In the genomic region with DNA sequence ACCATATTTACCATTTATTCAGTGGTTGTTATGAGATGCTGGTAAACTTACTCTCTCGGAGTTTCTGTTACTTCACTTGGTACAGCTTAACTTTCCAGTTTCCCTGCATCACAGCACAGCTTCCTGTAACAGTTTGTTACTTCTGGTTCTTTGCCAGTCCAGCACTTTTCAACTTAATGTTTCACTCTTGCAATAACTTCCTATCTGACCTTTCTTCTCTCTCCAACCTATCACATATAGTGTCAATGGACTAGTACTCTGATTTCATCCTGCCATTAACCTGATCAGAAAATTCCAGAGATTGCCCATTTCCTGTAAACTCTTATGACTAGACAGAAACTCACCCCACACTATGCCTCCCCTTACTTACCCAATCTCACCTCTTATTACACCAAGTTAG, we compare ENCODE assay signal across 1 cellular context.
A peak's percentile ranks its signal among the peaks of the same experiment; 100 is the strongest.
TF ChIP-seq lines count a peak whose summit lies in the region.

No MANE protein-coding gene starts in this region.

TF ChIP-seq in K562, 482 proteins besides CTCF, POLR2A, EP300 and RAD21 (continued from another document and continues in another):
- TF ChIP-seq, protein P1, sequence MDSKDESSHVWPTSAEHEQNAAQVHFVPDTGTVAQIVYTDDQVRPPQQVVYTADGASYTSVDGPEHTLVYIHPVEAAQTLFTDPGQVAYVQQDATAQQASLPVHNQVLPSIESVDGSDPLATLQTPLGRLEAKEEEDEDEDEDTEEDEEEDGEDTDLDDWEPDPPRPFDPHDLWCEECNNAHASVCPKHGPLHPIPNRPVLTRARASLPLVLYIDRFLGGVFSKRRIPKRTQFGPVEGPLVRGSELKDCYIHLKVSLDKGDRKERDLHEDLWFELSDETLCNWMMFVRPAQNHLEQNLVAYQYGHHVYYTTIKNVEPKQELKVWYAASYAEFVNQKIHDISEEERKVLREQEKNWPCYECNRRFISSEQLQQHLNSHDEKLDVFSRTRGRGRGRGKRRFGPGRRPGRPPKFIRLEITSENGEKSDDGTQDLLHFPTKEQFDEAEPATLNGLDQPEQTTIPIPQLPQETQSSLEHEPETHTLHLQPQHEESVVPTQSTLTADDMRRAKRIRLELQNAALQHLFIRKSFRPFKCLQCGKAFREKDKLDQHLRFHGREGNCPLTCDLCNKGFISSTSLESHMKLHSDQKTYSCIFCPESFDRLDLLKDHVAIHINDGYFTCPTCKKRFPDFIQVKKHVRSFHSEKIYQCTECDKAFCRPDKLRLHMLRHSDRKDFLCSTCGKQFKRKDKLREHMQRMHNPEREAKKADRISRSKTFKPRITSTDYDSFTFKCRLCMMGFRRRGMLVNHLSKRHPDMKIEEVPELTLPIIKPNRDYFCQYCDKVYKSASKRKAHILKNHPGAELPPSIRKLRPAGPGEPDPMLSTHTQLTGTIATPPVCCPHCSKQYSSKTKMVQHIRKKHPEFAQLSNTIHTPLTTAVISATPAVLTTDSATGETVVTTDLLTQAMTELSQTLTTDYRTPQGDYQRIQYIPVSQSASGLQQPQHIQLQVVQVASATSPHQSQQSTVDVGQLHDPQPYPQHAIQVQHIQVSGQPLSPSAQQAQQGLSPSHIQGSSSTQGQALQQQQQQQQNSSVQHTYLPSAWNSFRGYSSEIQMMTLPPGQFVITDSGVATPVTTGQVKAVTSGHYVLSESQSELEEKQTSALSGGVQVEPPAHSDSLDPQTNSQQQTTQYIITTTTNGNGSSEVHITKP (IDR thresholded peaks at IDR 0.05; ENCODE audit: partially characterized antibody) = no peak
- TF ChIP-seq TOE1 (IDR thresholded peaks at IDR 0.05; ENCODE audit: borderline replicate concordance) (no peak), TOE1 (CRISPR knock-in tag; IDR thresholded peaks at IDR 0.05; ENCODE audit: borderline replicate concordance, low read depth) (no peak), ZNF316 (IDR thresholded peaks at IDR 0.05) (0 out of 2 replicates have a peak, but pooled peaks have one; percentile 42), SRSF3 (IDR thresholded peaks at IDR 0.05; ENCODE audit: insufficient read depth, low read length) (no peak), ZNF780A (CRISPR knock-in tag; IDR thresholded peaks at IDR 0.05) (no peak), CHCHD3 (CRISPR knock-in tag; IDR thresholded peaks at IDR 0.05) (no peak), XRCC3 (IDR thresholded peaks at IDR 0.05) (no peak), NEUROD1 (IDR thresholded peaks at IDR 0.05; ENCODE audit: borderline replicate concordance, low read depth, low read length, partially characterized antibody) (no peak), MCM7 (IDR thresholded peaks at IDR 0.05) (0 out of 4 replicates have a peak, but pooled peaks of 1 of the 2 experiments have one; percentile 35), ZZZ3 (IDR thresholded peaks at IDR 0.05) (no peak), LCOR (CRISPR knock-in tag; IDR thresholded peaks at IDR 0.05) (no peak), PHF21A (IDR thresholded peaks at IDR 0.05; ENCODE audit: borderline replicate concordance, low read depth) (no peak), ZNF644 (tag; IDR thresholded peaks at IDR 0.05; ENCODE audit: low read depth) (no peak), ZNF445 (CRISPR knock-in tag; IDR thresholded peaks at IDR 0.05; ENCODE audit: low read depth) (no peak), E2F3 (CRISPR knock-in tag; IDR thresholded peaks at IDR 0.05) (no peak), TCFL5 (CRISPR knock-in tag; conservative IDR thresholded peaks at IDR 0.05) (no peak), MCM3 (IDR thresholded peaks at IDR 0.05) (no peak), C11orf30 (IDR thresholded peaks at IDR 0.05; ENCODE audit: low read depth) (peak; percentile 18; the same call in 1 of the 2 replicates), HMG20B (CRISPR knock-in tag; IDR thresholded peaks at IDR 0.05) (no peak)
- TF ChIP-seq, protein P2, sequence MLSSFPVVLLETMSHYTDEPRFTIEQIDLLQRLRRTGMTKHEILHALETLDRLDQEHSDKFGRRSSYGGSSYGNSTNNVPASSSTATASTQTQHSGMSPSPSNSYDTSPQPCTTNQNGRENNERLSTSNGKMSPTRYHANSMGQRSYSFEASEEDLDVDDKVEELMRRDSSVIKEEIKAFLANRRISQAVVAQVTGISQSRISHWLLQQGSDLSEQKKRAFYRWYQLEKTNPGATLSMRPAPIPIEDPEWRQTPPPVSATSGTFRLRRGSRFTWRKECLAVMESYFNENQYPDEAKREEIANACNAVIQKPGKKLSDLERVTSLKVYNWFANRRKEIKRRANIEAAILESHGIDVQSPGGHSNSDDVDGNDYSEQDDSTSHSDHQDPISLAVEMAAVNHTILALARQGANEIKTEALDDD (IDR thresholded peaks at IDR 0.05) = peak; percentile 71; the same call in 1 of the 2 replicates
- TF ChIP-seq, protein P3, sequence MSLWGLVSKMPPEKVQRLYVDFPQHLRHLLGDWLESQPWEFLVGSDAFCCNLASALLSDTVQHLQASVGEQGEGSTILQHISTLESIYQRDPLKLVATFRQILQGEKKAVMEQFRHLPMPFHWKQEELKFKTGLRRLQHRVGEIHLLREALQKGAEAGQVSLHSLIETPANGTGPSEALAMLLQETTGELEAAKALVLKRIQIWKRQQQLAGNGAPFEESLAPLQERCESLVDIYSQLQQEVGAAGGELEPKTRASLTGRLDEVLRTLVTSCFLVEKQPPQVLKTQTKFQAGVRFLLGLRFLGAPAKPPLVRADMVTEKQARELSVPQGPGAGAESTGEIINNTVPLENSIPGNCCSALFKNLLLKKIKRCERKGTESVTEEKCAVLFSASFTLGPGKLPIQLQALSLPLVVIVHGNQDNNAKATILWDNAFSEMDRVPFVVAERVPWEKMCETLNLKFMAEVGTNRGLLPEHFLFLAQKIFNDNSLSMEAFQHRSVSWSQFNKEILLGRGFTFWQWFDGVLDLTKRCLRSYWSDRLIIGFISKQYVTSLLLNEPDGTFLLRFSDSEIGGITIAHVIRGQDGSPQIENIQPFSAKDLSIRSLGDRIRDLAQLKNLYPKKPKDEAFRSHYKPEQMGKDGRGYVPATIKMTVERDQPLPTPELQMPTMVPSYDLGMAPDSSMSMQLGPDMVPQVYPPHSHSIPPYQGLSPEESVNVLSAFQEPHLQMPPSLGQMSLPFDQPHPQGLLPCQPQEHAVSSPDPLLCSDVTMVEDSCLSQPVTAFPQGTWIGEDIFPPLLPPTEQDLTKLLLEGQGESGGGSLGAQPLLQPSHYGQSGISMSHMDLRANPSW (CRISPR knock-in tag; IDR thresholded peaks at IDR 0.05) = no peak
- TF ChIP-seq, protein P4, sequence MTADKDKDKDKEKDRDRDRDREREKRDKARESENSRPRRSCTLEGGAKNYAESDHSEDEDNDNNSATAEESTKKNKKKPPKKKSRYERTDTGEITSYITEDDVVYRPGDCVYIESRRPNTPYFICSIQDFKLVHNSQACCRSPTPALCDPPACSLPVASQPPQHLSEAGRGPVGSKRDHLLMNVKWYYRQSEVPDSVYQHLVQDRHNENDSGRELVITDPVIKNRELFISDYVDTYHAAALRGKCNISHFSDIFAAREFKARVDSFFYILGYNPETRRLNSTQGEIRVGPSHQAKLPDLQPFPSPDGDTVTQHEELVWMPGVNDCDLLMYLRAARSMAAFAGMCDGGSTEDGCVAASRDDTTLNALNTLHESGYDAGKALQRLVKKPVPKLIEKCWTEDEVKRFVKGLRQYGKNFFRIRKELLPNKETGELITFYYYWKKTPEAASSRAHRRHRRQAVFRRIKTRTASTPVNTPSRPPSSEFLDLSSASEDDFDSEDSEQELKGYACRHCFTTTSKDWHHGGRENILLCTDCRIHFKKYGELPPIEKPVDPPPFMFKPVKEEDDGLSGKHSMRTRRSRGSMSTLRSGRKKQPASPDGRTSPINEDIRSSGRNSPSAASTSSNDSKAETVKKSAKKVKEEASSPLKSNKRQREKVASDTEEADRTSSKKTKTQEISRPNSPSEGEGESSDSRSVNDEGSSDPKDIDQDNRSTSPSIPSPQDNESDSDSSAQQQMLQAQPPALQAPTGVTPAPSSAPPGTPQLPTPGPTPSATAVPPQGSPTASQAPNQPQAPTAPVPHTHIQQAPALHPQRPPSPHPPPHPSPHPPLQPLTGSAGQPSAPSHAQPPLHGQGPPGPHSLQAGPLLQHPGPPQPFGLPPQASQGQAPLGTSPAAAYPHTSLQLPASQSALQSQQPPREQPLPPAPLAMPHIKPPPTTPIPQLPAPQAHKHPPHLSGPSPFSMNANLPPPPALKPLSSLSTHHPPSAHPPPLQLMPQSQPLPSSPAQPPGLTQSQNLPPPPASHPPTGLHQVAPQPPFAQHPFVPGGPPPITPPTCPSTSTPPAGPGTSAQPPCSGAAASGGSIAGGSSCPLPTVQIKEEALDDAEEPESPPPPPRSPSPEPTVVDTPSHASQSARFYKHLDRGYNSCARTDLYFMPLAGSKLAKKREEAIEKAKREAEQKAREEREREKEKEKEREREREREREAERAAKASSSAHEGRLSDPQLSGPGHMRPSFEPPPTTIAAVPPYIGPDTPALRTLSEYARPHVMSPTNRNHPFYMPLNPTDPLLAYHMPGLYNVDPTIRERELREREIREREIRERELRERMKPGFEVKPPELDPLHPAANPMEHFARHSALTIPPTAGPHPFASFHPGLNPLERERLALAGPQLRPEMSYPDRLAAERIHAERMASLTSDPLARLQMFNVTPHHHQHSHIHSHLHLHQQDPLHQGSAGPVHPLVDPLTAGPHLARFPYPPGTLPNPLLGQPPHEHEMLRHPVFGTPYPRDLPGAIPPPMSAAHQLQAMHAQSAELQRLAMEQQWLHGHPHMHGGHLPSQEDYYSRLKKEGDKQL (CRISPR knock-in tag; IDR thresholded peaks at IDR 0.05; ENCODE audit: borderline replicate concordance) = no peak
- TF ChIP-seq, protein P5, sequence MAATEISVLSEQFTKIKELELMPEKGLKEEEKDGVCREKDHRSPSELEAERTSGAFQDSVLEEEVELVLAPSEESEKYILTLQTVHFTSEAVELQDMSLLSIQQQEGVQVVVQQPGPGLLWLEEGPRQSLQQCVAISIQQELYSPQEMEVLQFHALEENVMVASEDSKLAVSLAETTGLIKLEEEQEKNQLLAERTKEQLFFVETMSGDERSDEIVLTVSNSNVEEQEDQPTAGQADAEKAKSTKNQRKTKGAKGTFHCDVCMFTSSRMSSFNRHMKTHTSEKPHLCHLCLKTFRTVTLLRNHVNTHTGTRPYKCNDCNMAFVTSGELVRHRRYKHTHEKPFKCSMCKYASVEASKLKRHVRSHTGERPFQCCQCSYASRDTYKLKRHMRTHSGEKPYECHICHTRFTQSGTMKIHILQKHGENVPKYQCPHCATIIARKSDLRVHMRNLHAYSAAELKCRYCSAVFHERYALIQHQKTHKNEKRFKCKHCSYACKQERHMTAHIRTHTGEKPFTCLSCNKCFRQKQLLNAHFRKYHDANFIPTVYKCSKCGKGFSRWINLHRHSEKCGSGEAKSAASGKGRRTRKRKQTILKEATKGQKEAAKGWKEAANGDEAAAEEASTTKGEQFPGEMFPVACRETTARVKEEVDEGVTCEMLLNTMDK (IDR thresholded peaks at IDR 0.05; ENCODE audit: borderline replicate concordance, insufficient read depth, low read depth, low read length, poor library complexity, severe bottlenecking) = no peak
- TF ChIP-seq, protein P6, sequence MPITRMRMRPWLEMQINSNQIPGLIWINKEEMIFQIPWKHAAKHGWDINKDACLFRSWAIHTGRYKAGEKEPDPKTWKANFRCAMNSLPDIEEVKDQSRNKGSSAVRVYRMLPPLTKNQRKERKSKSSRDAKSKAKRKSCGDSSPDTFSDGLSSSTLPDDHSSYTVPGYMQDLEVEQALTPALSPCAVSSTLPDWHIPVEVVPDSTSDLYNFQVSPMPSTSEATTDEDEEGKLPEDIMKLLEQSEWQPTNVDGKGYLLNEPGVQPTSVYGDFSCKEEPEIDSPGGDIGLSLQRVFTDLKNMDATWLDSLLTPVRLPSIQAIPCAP (CRISPR knock-in tag; IDR thresholded peaks at IDR 0.05; ENCODE audit: borderline replicate concordance) = no peak
- TF ChIP-seq, protein P7, sequence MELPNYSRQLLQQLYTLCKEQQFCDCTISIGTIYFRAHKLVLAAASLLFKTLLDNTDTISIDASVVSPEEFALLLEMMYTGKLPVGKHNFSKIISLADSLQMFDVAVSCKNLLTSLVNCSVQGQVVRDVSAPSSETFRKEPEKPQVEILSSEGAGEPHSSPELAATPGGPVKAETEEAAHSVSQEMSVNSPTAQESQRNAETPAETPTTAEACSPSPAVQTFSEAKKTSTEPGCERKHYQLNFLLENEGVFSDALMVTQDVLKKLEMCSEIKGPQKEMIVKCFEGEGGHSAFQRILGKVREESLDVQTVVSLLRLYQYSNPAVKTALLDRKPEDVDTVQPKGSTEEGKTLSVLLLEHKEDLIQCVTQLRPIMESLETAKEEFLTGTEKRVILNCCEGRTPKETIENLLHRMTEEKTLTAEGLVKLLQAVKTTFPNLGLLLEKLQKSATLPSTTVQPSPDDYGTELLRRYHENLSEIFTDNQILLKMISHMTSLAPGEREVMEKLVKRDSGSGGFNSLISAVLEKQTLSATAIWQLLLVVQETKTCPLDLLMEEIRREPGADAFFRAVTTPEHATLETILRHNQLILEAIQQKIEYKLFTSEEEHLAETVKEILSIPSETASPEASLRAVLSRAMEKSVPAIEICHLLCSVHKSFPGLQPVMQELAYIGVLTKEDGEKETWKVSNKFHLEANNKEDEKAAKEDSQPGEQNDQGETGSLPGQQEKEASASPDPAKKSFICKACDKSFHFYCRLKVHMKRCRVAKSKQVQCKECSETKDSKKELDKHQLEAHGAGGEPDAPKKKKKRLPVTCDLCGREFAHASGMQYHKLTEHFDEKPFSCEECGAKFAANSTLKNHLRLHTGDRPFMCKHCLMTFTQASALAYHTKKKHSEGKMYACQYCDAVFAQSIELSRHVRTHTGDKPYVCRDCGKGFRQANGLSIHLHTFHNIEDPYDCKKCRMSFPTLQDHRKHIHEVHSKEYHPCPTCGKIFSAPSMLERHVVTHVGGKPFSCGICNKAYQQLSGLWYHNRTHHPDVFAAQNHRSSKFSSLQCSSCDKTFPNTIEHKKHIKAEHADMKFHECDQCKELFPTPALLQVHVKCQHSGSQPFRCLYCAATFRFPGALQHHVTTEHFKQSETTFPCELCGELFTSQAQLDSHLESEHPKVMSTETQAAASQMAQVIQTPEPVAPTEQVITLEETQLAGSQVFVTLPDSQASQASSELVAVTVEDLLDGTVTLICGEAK (IDR thresholded peaks at IDR 0.05) = no peak
- TF ChIP-seq, protein P7 (CRISPR knock-in tag; IDR thresholded peaks at IDR 0.05) = no peak
